In the genomic region with DNA sequence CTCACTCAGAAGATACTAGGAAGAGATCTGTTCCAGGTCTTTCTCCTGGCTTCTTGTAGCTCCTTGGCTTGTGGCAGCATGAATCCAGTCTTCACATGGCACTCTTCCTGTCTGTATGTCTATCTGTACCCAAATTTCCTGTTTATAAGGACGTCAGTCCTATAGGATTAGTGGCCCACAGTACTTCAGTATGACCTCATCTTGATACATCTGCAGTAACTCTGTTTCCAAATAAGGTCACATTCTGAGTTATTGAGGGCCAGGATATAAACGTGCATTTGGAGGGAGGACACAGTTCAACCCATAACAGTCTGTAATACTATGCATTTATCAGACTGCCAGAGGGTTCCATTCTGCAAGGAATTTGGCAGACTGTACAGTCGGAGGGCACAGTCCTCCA, we compare ENCODE assay signal across 26 cellular contexts. TPM values are rescaled to one million over a fixed set of nuclear protein-coding genes. Genes with fewer than 3 reads are reported as not detected.
DNase-seq lines count a peak whose midpoint lies in the region; ATAC-seq and TF ChIP-seq lines count a peak whose summit lies in the region.
"Had no signal": no experiment of that assay in that cellular context is flagged by ENCODE, and none has a peak within 500 bp of the region (broad histone marks: within the 10 kb centered on the region; RNA-seq: fewer than 3 reads in every experiment).

No MANE protein-coding gene starts in this region.

- intact Hi-C loops in right lobe of liver (cut with DNase I) = no loop called here

- H3K27me3 ChIP-seq in AG04450 (ENCODE audit: control insufficient read depth, insufficient read depth, low read length) = no peaks in the 10 kb centered on the region
- no peaks in the 10 kb centered on the region for H3K27me3 ChIP-seq in right lobe of liver
- H3K27me3 ChIP-seq: adrenal gland, heart left ventricle, upper lobe of right lung had no signal

- 73% methylated on average over 3 of the region's 3 CpGs for WGBS in right lobe of liver (ENCODE audit: insufficient coverage, low coverage, low lambda C conversion rate, missing lambda C conversion rate)

- H3K27ac Mint-ChIP-seq in HFFc6 = peak overlapping the region; percentile 83
- peak overlapping the region; percentile 86 for H3K27ac Mint-ChIP-seq in chondrocyte (ENCODE audit: unreplicated experiment)
- no peak overlapping the region for H3K27ac Mint-ChIP-seq in T-helper 2 cell treated with Interferon-gamma antibody and Interleukin-4, amounts not matched to agents 5 μg/mL and 100 μg/mL, for 36 hours
- H3K27ac Mint-ChIP-seq: activated CD8-positive, alpha-beta memory T cell treated with anti-CD3 and anti-CD28 coated beads, Interleukin-2, amount 10 ng/mL, durations not matched to agents 7 days and 5 days; activated T-helper 2 cell treated with anti-CD3 and anti-CD28 coated beads, Interferon-gamma antibody, Interleukin-2, Interleukin-4, amounts not matched to agents 10 μg/mL and 5 μg/mL and 100 μg/mL, durations not matched to agents 14 hours and 24 hours and 36 hours had no signal

- CTCF ChIA-PET in AG04450 (lab: Charles Lee) = interaction anchor here (1.1 kb wide), 1 partner anchor 18 kb away, joined by 4 read pairs; no protein-coding TSS in a partner anchor

- TF ChIP-seq CTCF in AG04450 (IDR thresholded peaks at IDR 0.05; ENCODE audit: low read depth, low read length) (no peak), HFFc6 (IDR thresholded peaks at IDR 0.05) (no peak), chondrocyte (IDR thresholded peaks at IDR 0.05) (no peak), right lobe of liver (IDR thresholded peaks at IDR 0.05) (no peak)

- peak overlapping the region; percentile 66 for H3K27ac ChIP-seq in AG04450 (ENCODE audit: low read depth, low read length)
- peak overlapping the region in 1 of 3 donors; percentile 0 for H3K27ac ChIP-seq in right lobe of liver
- H3K27ac ChIP-seq: heart left ventricle, parathyroid adenoma, RWPE1, skin epidermis, upper lobe of right lung had no signal

- no peaks in the 10 kb centered on the region for H3K4me1 ChIP-seq in right lobe of liver
- H3K4me1 ChIP-seq: parathyroid adenoma, upper lobe of right lung had no signal

- H3K36me3 Mint-ChIP-seq in HFFc6 (ENCODE audit: low read depth) (peaks cover 54% of the 10 kb centered on the region), chondrocyte (ENCODE audit: low read depth) (peaks cover 33% of the 10 kb centered on the region)
- H3K36me3 Mint-ChIP-seq in T-helper 2 cell treated with Interferon-gamma antibody and Interleukin-4, amounts not matched to agents 5 μg/mL and 100 μg/mL, for 36 hours (ENCODE audit: low read depth) = peaks cover 35% of the 10 kb centered on the region

- H3K4me3 ChIP-seq in AG04450 (ENCODE audit: low read depth, low read length) (no peak overlapping the region), right lobe of liver (no peak overlapping the region)
- H3K4me3 ChIP-seq: adrenal gland, heart left ventricle, skin epidermis, upper lobe of right lung had no signal

- peak in 3 of 4 donors; percentile 11 to 17 (median 15) for ATAC-seq in right lobe of liver
- no peak for ATAC-seq in HG03439 (IDR thresholded peaks at IDR 0.05; ENCODE audit: unreplicated experiment)
- ATAC-seq: activated CD8-positive, alpha-beta memory T cell treated with anti-CD3 and anti-CD28 coated beads, Interleukin-2, amount 10 ng/mL, durations not matched to agents 7 days and 5 days; upper lobe of right lung had no signal

- H3K4me3 Mint-ChIP-seq in HFFc6 (no peak overlapping the region), chondrocyte (ENCODE audit: unreplicated experiment) (no peak overlapping the region)
- no peak overlapping the region for H3K4me3 Mint-ChIP-seq in T-helper 2 cell treated with Interferon-gamma antibody and Interleukin-4, amounts not matched to agents 5 μg/mL and 100 μg/mL, for 36 hours
- H3K4me3 Mint-ChIP-seq: activated CD8-positive, alpha-beta memory T cell treated with anti-CD3 and anti-CD28 coated beads, Interleukin-2, amount 10 ng/mL, durations not matched to agents 7 days and 5 days; CD14-positive monocyte had no signal

- peaks cover 0 to 69% (median 27%) of the 10 kb centered on the region in 4 donors for H3K36me3 ChIP-seq in right lobe of liver

- POLR2A ChIA-PET in AG04450 (lab: Yijun Ruan, JAX) = no interaction called here

- H3K27me3 Mint-ChIP-seq in HFFc6 (ENCODE audit: insufficient read depth) = peaks cover 2% of the 10 kb centered on the region; the same call in 1 of the 2 replicates
- H3K27me3 Mint-ChIP-seq in chondrocyte (ENCODE audit: low read depth) = no peaks in the 10 kb centered on the region
- H3K27me3 Mint-ChIP-seq in T-helper 2 cell treated with Interferon-gamma antibody and Interleukin-4, amounts not matched to agents 5 μg/mL and 100 μg/mL, for 36 hours (ENCODE audit: low read depth) = no peaks in the 10 kb centered on the region
- H3K27me3 Mint-ChIP-seq: activated CD8-positive, alpha-beta memory T cell treated with anti-CD3 and anti-CD28 coated beads, Interleukin-2, amount 10 ng/mL, durations not matched to agents 7 days and 5 days; naive B cell had no signal

- H3K4me1 Mint-ChIP-seq in HFFc6 (ENCODE audit: low read depth) (peaks cover 36% of the 10 kb centered on the region), chondrocyte (ENCODE audit: low read depth) (peaks cover 27% of the 10 kb centered on the region)
- H3K4me1 Mint-ChIP-seq in T-helper 2 cell treated with Interferon-gamma antibody and Interleukin-4, amounts not matched to agents 5 μg/mL and 100 μg/mL, for 36 hours (ENCODE audit: low read depth) = peaks cover 2% of the 10 kb centered on the region
- H3K4me1 Mint-ChIP-seq: activated CD8-positive, alpha-beta memory T cell treated with anti-CD3 and anti-CD28 coated beads, Interleukin-2, amount 10 ng/mL, durations not matched to agents 7 days and 5 days had no signal

- DNase-seq in AG04450 (ENCODE audit: low read depth, low spot score) = no peak
- no peak for DNase-seq in HFFc6
- no peak for DNase-seq in chondrocyte (ENCODE audit: low spot score)
- no peak for DNase-seq in right lobe of liver
- no peak for DNase-seq in NCI-H2171 (lab: John Stamatoyannopoulos, UW)
- no peak for DNase-seq in T-helper 2 cell treated with Interferon-gamma antibody and Interleukin-4, amounts not matched to agents 5 μg/mL and 100 μg/mL, for 36 hours (ENCODE audit: low spot score)
- no peak for DNase-seq in GM19240 (ENCODE audit: insufficient read length, low spot score)
- DNase-seq: activated CD4-positive, alpha-beta T cell treated with anti-CD3 and anti-CD28 coated beads for 48 hours; activated CD8-positive, alpha-beta memory T cell treated with anti-CD3 and anti-CD28 coated beads, Interleukin-2, amount 10 ng/mL, durations not matched to agents 7 days and 5 days; adrenal gland; central memory CD4-positive, alpha-beta T cell; DMS153; heart left ventricle; islet precursor cell; mammary epithelial cell; naive B cell; NCI-H1417; NCI-H524; stimulated activated CD4-positive, alpha-beta T cell treated with anti-CD3 and anti-CD28 coated beads, Interleukin-4, amount 100 ng/mL, for 24 hours; upper lobe of right lung had no signal

- H3K9me3 ChIP-seq in AG04450 (ENCODE audit: control insufficient read depth, insufficient read depth, low read length) = no peaks in the 10 kb centered on the region
- no peaks in the 10 kb centered on the region for H3K9me3 ChIP-seq in right lobe of liver
- H3K9me3 ChIP-seq: adrenal gland, heart left ventricle, upper lobe of right lung had no signal

- H3K9me3 Mint-ChIP-seq in HFFc6 (no peaks in the 10 kb centered on the region), chondrocyte (ENCODE audit: low read depth) (no peaks in the 10 kb centered on the region)
- H3K9me3 Mint-ChIP-seq in T-helper 2 cell treated with Interferon-gamma antibody and Interleukin-4, amounts not matched to agents 5 μg/mL and 100 μg/mL, for 36 hours = no peaks in the 10 kb centered on the region
- H3K9me3 Mint-ChIP-seq: activated T-helper 2 cell treated with anti-CD3 and anti-CD28 coated beads, Interferon-gamma antibody, Interleukin-2, Interleukin-4, amounts not matched to agents 10 μg/mL and 5 μg/mL and 100 μg/mL, durations not matched to agents 14 hours and 24 hours and 36 hours; CD14-positive monocyte; naive B cell had no signal

- TF ChIP-seq POLR2A in right lobe of liver (IDR thresholded peaks at IDR 0.05) = no peak

RNA-seq across cellular contexts. Expression of a gene that starts 57.6 kb away (rescaled TPM):
- 256 and 325 TPM in 2 replicates for polyA plus RNA-seq in AG04450 (2011; rRNA removed)
- 234 and 264 TPM in 2 replicates for polyA minus RNA-seq in AG04450 (2011; rRNA and poly(A)+ RNA removed)
- total RNA-seq in HFFc6 (2021; fragmentation: NEBNext Ultra II Directional; extraction: Animal tissue kit (Norgen Biotek cat#: 25700)) = 100 to 1,000 TPM; 194 to 277 (median 223) TPM
- total RNA-seq in chondrocyte = 111 to 204 TPM (median 199 TPM) in 3 replicates
- total RNA-seq in right lobe of liver = 10 to 100 TPM; 34.8 to 84.3 (median 42.7) TPM
